ENCODE assay signal across 8 cellular contexts in genomic region chr11:44621140-44621681, GRCh38. TPM values are rescaled to one million over a fixed set of nuclear protein-coding genes. Genes with fewer than 3 reads are reported as not detected.
DNase-seq lines count a peak whose midpoint lies in the region; ATAC-seq and TF ChIP-seq lines count a peak whose summit lies in the region.

No MANE protein-coding gene starts in this region.

- H3K9ac ChIP-seq in PC-3 (ENCODE audit: low read length), result no peak overlapping the region

- H3K27me3 ChIP-seq in DOHH2 (ENCODE audit: control insufficient read depth, low read length) (no peaks in the 10 kb centered on the region), PC-3 (ENCODE audit: low read length) (no peaks in the 10 kb centered on the region), upper lobe of right lung (no peaks in the 10 kb centered on the region)

- H3K4me3 ChIP-seq in DOHH2 (ENCODE audit: low read length), result no peak overlapping the region
- no peak overlapping the region for H3K4me3 ChIP-seq in PC-3 (ENCODE audit: low read length)
- no peak overlapping the region for H3K4me3 ChIP-seq in fibroblast of villous mesenchyme (ENCODE audit: low read depth, low read length)
- no peak overlapping the region for H3K4me3 ChIP-seq in upper lobe of right lung

- H3K27me3 Mint-ChIP-seq in activated T-helper 2 cell treated with anti-CD3 and anti-CD28 coated beads, Interferon-gamma antibody, Interleukin-2, Interleukin-4, amounts not matched to agents 10 μg/mL and 5 μg/mL and 100 μg/mL, durations not matched to agents 14 hours and 24 hours and 36 hours (ENCODE audit: low read depth), result no peaks in the 10 kb centered on the region
- H3K27me3 Mint-ChIP-seq in nephron progenitor cell (ENCODE audit: low read depth, poor library complexity), result peaks cover 25% of the 10 kb centered on the region

- H3K9me2 ChIP-seq in DOHH2 (replicated peaks; ENCODE audit: control insufficient read depth, low read length) (no peaks in the 10 kb centered on the region), PC-3 (replicated peaks; ENCODE audit: low read length) (no peaks in the 10 kb centered on the region)

- H4K20me1 ChIP-seq in DOHH2 (ENCODE audit: control insufficient read depth, insufficient read depth, low read depth, low read length), result no peaks in the 10 kb centered on the region
- H4K20me1 ChIP-seq in PC-3 (ENCODE audit: low read length), result no peaks in the 10 kb centered on the region

- H3K36me3 ChIP-seq in DOHH2 (ENCODE audit: control insufficient read depth, low read length) (no peaks in the 10 kb centered on the region), PC-3 (ENCODE audit: low read depth, low read length) (no peaks in the 10 kb centered on the region), upper lobe of right lung (peaks cover 18% of the 10 kb centered on the region)

- H3K27ac ChIP-seq in DOHH2 (ENCODE audit: low read depth, low read length), result no peak overlapping the region
- H3K27ac ChIP-seq in PC-3 (ENCODE audit: low read length), result no peak overlapping the region
- H3K27ac ChIP-seq in upper lobe of right lung, result no peak overlapping the region

- peaks cover 16% of the 10 kb centered on the region for H3K4me1 Mint-ChIP-seq in activated T-helper 2 cell treated with anti-CD3 and anti-CD28 coated beads, Interferon-gamma antibody, Interleukin-2, Interleukin-4, amounts not matched to agents 10 μg/mL and 5 μg/mL and 100 μg/mL, durations not matched to agents 14 hours and 24 hours and 36 hours (ENCODE audit: low read depth)
- H3K4me1 Mint-ChIP-seq in nephron progenitor cell, result peaks cover 41% of the 10 kb centered on the region

- H3K4me2 ChIP-seq in DOHH2 (ENCODE audit: low read length) (no peak overlapping the region), PC-3 (ENCODE audit: low read length) (0 out of 2 replicates have a peak overlapping the region, but pooled peaks have one; percentile 41)

- TF ChIP-seq CTCF in DOHH2 (IDR thresholded peaks at IDR 0.05; ENCODE audit: low read depth, low read length, poor library complexity, severe bottlenecking) (peak; percentile 90), PC-3 (conservative IDR thresholded peaks at IDR 0.05; ENCODE audit: low read depth, low read length) (peak; percentile 90), fibroblast of villous mesenchyme (IDR thresholded peaks at IDR 0.05; ENCODE audit: insufficient read depth, low read depth, low read length) (peak; percentile 98), nephron progenitor cell (IDR thresholded peaks at IDR 0.05) (peak; percentile 99), upper lobe of right lung (IDR thresholded peaks at IDR 0.05) (peak; percentile 97)

- H3K9me3 Mint-ChIP-seq in activated T-helper 2 cell treated with anti-CD3 and anti-CD28 coated beads, Interferon-gamma antibody, Interleukin-2, Interleukin-4, amounts not matched to agents 10 μg/mL and 5 μg/mL and 100 μg/mL, durations not matched to agents 14 hours and 24 hours and 36 hours, result no peaks in the 10 kb centered on the region
- H3K9me3 Mint-ChIP-seq in nephron progenitor cell, result no peaks in the 10 kb centered on the region

- no peak overlapping the region for H2AFZ ChIP-seq in PC-3 (ENCODE audit: low read length)

- DNase-seq in HT1080 (ENCODE audit: low read depth), result peak; percentile 58
- peak; percentile 72 for DNase-seq in PC-3
- DNase-seq in activated T-helper 2 cell treated with anti-CD3 and anti-CD28 coated beads, Interferon-gamma antibody, Interleukin-2, Interleukin-4, amounts not matched to agents 10 μg/mL and 5 μg/mL and 100 μg/mL, durations not matched to agents 14 hours and 24 hours and 36 hours (ENCODE audit: low spot score), result peak; percentile 32
- peak; percentile 56 for DNase-seq in fibroblast of villous mesenchyme (ENCODE audit: low read depth)
- peak; percentile 91 for DNase-seq in nephron progenitor cell
- peak; percentile 87 for DNase-seq in upper lobe of right lung

- H3K4me1 ChIP-seq in DOHH2 (ENCODE audit: control insufficient read depth, low read length), result 0 out of 2 replicates have a peak, but pooled peaks cover 3% of the 10 kb centered on the region
- H3K4me1 ChIP-seq in PC-3 (ENCODE audit: insufficient read depth, low read length), result no peaks in the 10 kb centered on the region
- H3K4me1 ChIP-seq in upper lobe of right lung, result peaks cover 15% of the 10 kb centered on the region

- no peaks in the 10 kb centered on the region for H3F3A ChIP-seq in DOHH2 (ENCODE audit: control insufficient read depth, insufficient read depth)
- no peaks in the 10 kb centered on the region for H3F3A ChIP-seq in PC-3 (ENCODE audit: low read length, unreplicated experiment)

- BruUV-seq in PC-3 (replicated peaks; lab: Mats Ljungman, UMichigan), result no TSS peak

- intact Hi-C loops in PC-3 (cut with micrococcal nuclease) (loop anchor here (1.0 kb wide), 1 partner anchor 290 kb away; no protein-coding TSS in a partner anchor), upper lobe of right lung (cut with DNase I) (loop anchor here (5.0 kb wide), 1 partner anchor 291 kb away; no protein-coding TSS in a partner anchor)
- intact Hi-C loops in activated T-helper 2 cell treated with anti-CD3 and anti-CD28 coated beads, Interferon-gamma antibody, Interleukin-2, Interleukin-4, amounts not matched to agents 10 μg/mL and 5 μg/mL and 100 μg/mL, durations not matched to agents 14 hours and 24 hours and 36 hours (cut with micrococcal nuclease), result loop anchor here (5.0 kb wide), 1 partner anchor 291 kb away; no protein-coding TSS in a partner anchor

- ATAC-seq in PC-3 (peak; percentile 82), upper lobe of right lung (peak; percentile 85), GM19452 (IDR thresholded peaks at IDR 0.05; ENCODE audit: unreplicated experiment) (no peak)

- POLR2A ChIA-PET in PC-3 (lab: Charles Lee; ENCODE audit: unreplicated experiment), result no interaction called here

- H3K79me2 ChIP-seq in DOHH2 (ENCODE audit: control insufficient read depth, low read length), result no peaks in the 10 kb centered on the region
- no peaks in the 10 kb centered on the region for H3K79me2 ChIP-seq in PC-3 (ENCODE audit: low read length)

- H3K27ac Mint-ChIP-seq in activated T-helper 2 cell treated with anti-CD3 and anti-CD28 coated beads, Interferon-gamma antibody, Interleukin-2, Interleukin-4, amounts not matched to agents 10 μg/mL and 5 μg/mL and 100 μg/mL, durations not matched to agents 14 hours and 24 hours and 36 hours, result no peak overlapping the region
- H3K27ac Mint-ChIP-seq in nephron progenitor cell, result no peak overlapping the region

- no peak overlapping the region for H3K4me3 Mint-ChIP-seq in activated T-helper 2 cell treated with anti-CD3 and anti-CD28 coated beads, Interferon-gamma antibody, Interleukin-2, Interleukin-4, amounts not matched to agents 10 μg/mL and 5 μg/mL and 100 μg/mL, durations not matched to agents 14 hours and 24 hours and 36 hours (ENCODE audit: low read depth)
- H3K4me3 Mint-ChIP-seq in nephron progenitor cell, result peak overlapping the region; percentile 64

- H3K36me3 Mint-ChIP-seq in activated T-helper 2 cell treated with anti-CD3 and anti-CD28 coated beads, Interferon-gamma antibody, Interleukin-2, Interleukin-4, amounts not matched to agents 10 μg/mL and 5 μg/mL and 100 μg/mL, durations not matched to agents 14 hours and 24 hours and 36 hours (ENCODE audit: low read depth), result peaks cover 66% of the 10 kb centered on the region
- no peaks in the 10 kb centered on the region for H3K36me3 Mint-ChIP-seq in nephron progenitor cell (ENCODE audit: low read depth)

- no peaks in the 10 kb centered on the region for H3K9me3 ChIP-seq in DOHH2 (ENCODE audit: control insufficient read depth, insufficient read depth, low read length)
- no peaks in the 10 kb centered on the region for H3K9me3 ChIP-seq in PC-3 (ENCODE audit: low read length)
- no peaks in the 10 kb centered on the region for H3K9me3 ChIP-seq in upper lobe of right lung

- CTCF ChIA-PET in PC-3 (lab: Charles Lee), result no interaction called here

RNA-seq across cellular contexts. Expression of gene CD82, which starts 55.7 kb away (rescaled TPM):
- total RNA-seq in HT1080 (2014; rRNA removed; shearing (Covaris generic)), result 23.0 and 41.9 TPM in 2 replicates
- 42.5 and 42.8 TPM in 2 replicates for polyA plus RNA-seq in HT1080 (2015; cell fraction: cytosol; rRNA removed)
- polyA plus RNA-seq in HT1080 (2015; cell fraction: nucleus; rRNA removed), result 47.5 and 57.6 TPM in 2 replicates
- total RNA-seq in PC-3 (2014; rRNA removed) (4.3 and 5.0 TPM in 2 replicates), fibroblast of villous mesenchyme (28.3 and 38.4 TPM in 2 replicates), upper lobe of right lung (144 TPM)
- 397 and 425 TPM in 2 replicates for total RNA-seq in activated T-helper 2 cell treated with anti-CD3 and anti-CD28 coated beads, Interferon-gamma antibody, Interleukin-2, Interleukin-4, amounts not matched to agents 10 μg/mL and 5 μg/mL and 100 μg/mL, durations not matched to agents 14 hours and 24 hours and 36 hours

Comparison
In these comparisons a context has a peak if more than half of its experiments do, and no peak if none do; other contexts are left out.
1. DNase-seq: peak in every context shown above with its lines; median percentile 91 in nephron progenitor cell; 87 in upper lobe of right lung; 72 in PC-3; 58 in HT1080; 56 in fibroblast of villous mesenchyme; 32 in activated T-helper 2 cell treated with anti-CD3 and anti-CD28 coated beads, Interferon-gamma antibody, Interleukin-2, Interleukin-4, amounts not matched to agents 10 μg/mL and 5 μg/mL and 100 μg/mL, durations not matched to agents 14 hours and 24 hours and 36 hours.